ENCODE assay signal across 17 cellular contexts in the genomic region with DNA sequence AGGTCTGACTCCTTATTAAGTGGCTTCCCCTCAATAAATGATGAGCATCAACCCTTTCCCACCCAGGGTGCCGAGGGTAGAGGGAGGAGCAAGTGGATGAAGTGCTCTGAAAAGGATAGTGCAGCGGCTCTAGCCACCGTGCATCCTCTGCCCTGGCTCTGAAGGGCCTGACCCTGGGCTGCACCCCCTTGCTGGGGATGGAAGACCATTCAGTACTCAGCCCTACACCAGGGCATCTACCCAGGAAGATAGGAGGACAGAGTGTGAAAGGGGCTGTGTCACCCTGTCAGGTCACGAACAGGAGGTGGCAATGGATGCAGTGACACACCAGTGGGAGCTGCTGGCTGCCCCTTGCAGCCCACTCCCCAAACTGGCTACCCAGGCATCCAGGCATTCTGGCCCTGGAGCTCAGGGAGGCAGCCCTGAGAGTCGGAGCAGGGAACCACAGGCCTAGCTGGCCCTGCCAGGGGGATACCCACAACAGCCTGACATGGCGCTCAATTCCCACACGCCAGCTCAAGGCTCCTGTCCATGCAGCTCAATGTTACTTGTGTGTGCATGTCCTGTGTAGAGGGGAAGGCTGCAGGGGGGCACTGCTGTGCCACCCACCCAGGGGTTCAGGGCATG. TPM values are rescaled to one million over a fixed set of nuclear protein-coding genes. Genes with fewer than 3 reads are reported as not detected.
"Had no signal": no experiment of that assay in that cellular context is flagged by ENCODE, and none has a peak within 500 bp of the region (broad histone marks: within the 10 kb centered on the region; RNA-seq: fewer than 3 reads in every experiment).

No MANE protein-coding gene starts in this region.

- H3K27me3 Mint-ChIP-seq: activated B cell treated with CpG ODN at 0.5 μM for 24 hours; activated naive CD8-positive, alpha-beta T cell treated with anti-CD3 and anti-CD28 coated beads, Interleukin-2, amount 10 ng/mL, durations not matched to agents 7 days and 5 days; brain; stimulated activated naive CD8-positive, alpha-beta T cell treated with anti-CD3 and anti-CD28 coated beads, Interleukin-15, Interleukin-2, amounts not matched to agents 100 ng/mL and 50 ng/mL, for 24 hours; type B pancreatic cell had no signal

- H3K9me3 ChIP-seq: psoas muscle, suprapubic skin had no signal

- H3K27ac Mint-ChIP-seq: activated B cell treated with CpG ODN at 0.5 μM for 24 hours; activated naive CD8-positive, alpha-beta T cell treated with anti-CD3 and anti-CD28 coated beads, Interleukin-2, amount 10 ng/mL, durations not matched to agents 7 days and 5 days; brain; mesothelial cell of epicardium; nephron progenitor cell; stimulated activated naive CD8-positive, alpha-beta T cell treated with anti-CD3 and anti-CD28 coated beads, Interleukin-15, Interleukin-2, amounts not matched to agents 100 ng/mL and 50 ng/mL, for 24 hours; type B pancreatic cell had no signal

- H3K4me1 Mint-ChIP-seq: mesothelial cell of epicardium had no signal

- DNase-seq: activated B cell treated with CpG ODN at 0.5 μM for 24 hours; activated CD4-positive, alpha-beta T cell treated with anti-CD3 and anti-CD28 coated beads for 48 hours; activated CD8-positive, alpha-beta memory T cell treated with anti-CD3 and anti-CD28 coated beads for 24 hours; activated naive CD8-positive, alpha-beta T cell treated with anti-CD3 and anti-CD28 coated beads, Interleukin-2, amount 10 ng/mL, durations not matched to agents 7 days and 5 days; effector CD8-positive, alpha-beta T cell; heart right ventricle; nephron progenitor cell; psoas muscle had no signal

- H3K9me3 Mint-ChIP-seq: activated B cell treated with CpG ODN at 0.5 μM for 24 hours; activated naive CD8-positive, alpha-beta T cell treated with anti-CD3 and anti-CD28 coated beads, Interleukin-2, amount 10 ng/mL, durations not matched to agents 7 days and 5 days; stimulated activated naive CD8-positive, alpha-beta T cell treated with anti-CD3 and anti-CD28 coated beads, Interleukin-15, Interleukin-2, amounts not matched to agents 100 ng/mL and 50 ng/mL, for 24 hours; T-helper 2 cell treated with Interferon-gamma antibody and Interleukin-4, amounts not matched to agents 5 μg/mL and 100 μg/mL, for 36 hours had no signal

- H3K4me3 ChIP-seq: heart right ventricle, psoas muscle, suprapubic skin had no signal

- FAIRE-seq: frontal cortex had no signal

- ATAC-seq: heart right ventricle, psoas muscle had no signal

- H3K27ac ChIP-seq: epithelial cell of prostate, heart right ventricle, psoas muscle, suprapubic skin had no signal

- H3K27me3 ChIP-seq: heart right ventricle, suprapubic skin had no signal

- H3K4me3 Mint-ChIP-seq: activated B cell treated with CpG ODN at 0.5 μM for 24 hours; activated naive CD8-positive, alpha-beta T cell treated with anti-CD3 and anti-CD28 coated beads, Interleukin-2, amount 10 ng/mL, durations not matched to agents 7 days and 5 days; brain; mesothelial cell of epicardium; nephron progenitor cell; stimulated activated naive CD8-positive, alpha-beta T cell treated with anti-CD3 and anti-CD28 coated beads, Interleukin-15, Interleukin-2, amounts not matched to agents 100 ng/mL and 50 ng/mL, for 24 hours; T-helper 2 cell treated with Interferon-gamma antibody and Interleukin-4, amounts not matched to agents 5 μg/mL and 100 μg/mL, for 36 hours; type B pancreatic cell had no signal

RNA-seq across cellular contexts. Expression of a gene that starts 57.1 kb away (rescaled TPM):
- total RNA-seq: fibroblast of lung had no signal
